29 cellular contexts compared by ENCODE assay signal in the genomic region with DNA sequence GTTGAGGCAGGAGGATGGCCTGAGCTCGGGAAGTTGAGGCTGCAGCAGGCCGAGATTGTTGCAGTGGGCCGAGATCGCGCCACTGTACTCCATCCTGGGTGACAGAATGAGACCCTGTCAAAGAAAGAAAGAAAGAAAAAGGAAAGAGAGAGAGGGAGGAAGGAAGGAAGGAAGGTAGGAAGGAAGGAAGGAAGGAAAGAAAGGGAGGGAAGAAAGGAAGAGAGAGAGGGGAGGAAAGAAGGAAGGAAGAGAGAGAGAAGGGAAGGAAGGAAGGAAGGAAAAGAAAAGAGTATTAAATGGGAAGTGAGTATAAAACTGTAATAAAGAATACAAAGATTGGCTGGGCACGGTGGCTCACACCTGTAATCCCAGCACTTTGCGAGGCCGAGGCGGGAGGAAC.
"Had no signal": no experiment of that assay in that cellular context is flagged by ENCODE, and none has a peak within 500 bp of the region (broad histone marks: within the 10 kb centered on the region; RNA-seq: fewer than 3 reads in every experiment).

No MANE protein-coding gene starts in this region.

- H3K4me1 ChIP-seq: stomach, suprapubic skin, testis, thyroid gland, tibial artery, tibial nerve, transverse colon, upper lobe of left lung, upper lobe of right lung, uterus, vagina had no signal

- H3K4me3 Mint-ChIP-seq: stimulated activated effector memory CD8-positive, alpha-beta T cell treated with anti-CD3 and anti-CD28 coated beads, Interleukin-12 subunit alpha, Interleukin-12 subunit beta, amount 100 ng/mL, for 72 hours; stimulated activated memory B cell treated with anti-CD40 and anti-IgM and Interleukin-4, amounts not matched to agents 10 μg/mL and 1 μg/mL and 100 μg/mL, for 72 hours; stimulated activated naive B cell treated with anti-CD40 and anti-IgM and Interleukin-4, amounts not matched to agents 10 μg/mL and 1 μg/mL and 100 μg/mL, for 72 hours; stimulated activated naive CD8-positive, alpha-beta T cell treated with anti-CD3 and anti-CD28 coated beads, Interleukin-15, amount 100 ng/mL, for 72 hours; stimulated activated naive CD8-positive, alpha-beta T cell treated with anti-CD3 and anti-CD28 coated beads, Interleukin-15, Interleukin-2, amounts not matched to agents 100 ng/mL and 50 ng/mL, for 24 hours; type B pancreatic cell had no signal

- ATAC-seq: stimulated activated effector memory CD8-positive, alpha-beta T cell treated with anti-CD3 and anti-CD28 coated beads, Interleukin-12 subunit alpha, Interleukin-12 subunit beta, amount 100 ng/mL, for 72 hours; stimulated activated memory B cell treated with anti-CD40 and anti-IgM and Interleukin-4, amounts not matched to agents 10 μg/mL and 1 μg/mL and 100 μg/mL, for 72 hours; stimulated activated naive B cell treated with anti-CD40 and anti-IgM and Interleukin-4, amounts not matched to agents 10 μg/mL and 1 μg/mL and 100 μg/mL, for 72 hours; stimulated activated naive CD8-positive, alpha-beta T cell treated with anti-CD3 and anti-CD28 coated beads, Interleukin-15, amount 100 ng/mL, for 72 hours; stimulated activated naive CD8-positive, alpha-beta T cell treated with anti-CD3 and anti-CD28 coated beads, Interleukin-15, Interleukin-2, amounts not matched to agents 100 U/mL and 50 U/mL, for 24 hours; upper lobe of right lung had no signal

- H3K9me3 Mint-ChIP-seq: stimulated activated effector memory CD8-positive, alpha-beta T cell treated with anti-CD3 and anti-CD28 coated beads, Interleukin-12 subunit alpha, Interleukin-12 subunit beta, amount 100 ng/mL, for 72 hours; stimulated activated memory B cell treated with anti-CD40 and anti-IgM and Interleukin-4, amounts not matched to agents 10 μg/mL and 1 μg/mL and 100 μg/mL, for 72 hours; stimulated activated naive B cell treated with anti-CD40 and anti-IgM and Interleukin-4, amounts not matched to agents 10 μg/mL and 1 μg/mL and 100 μg/mL, for 72 hours; stimulated activated naive CD8-positive, alpha-beta T cell treated with anti-CD3 and anti-CD28 coated beads, Interleukin-15, amount 100 ng/mL, for 72 hours; stimulated activated naive CD8-positive, alpha-beta T cell treated with anti-CD3 and anti-CD28 coated beads, Interleukin-15, Interleukin-2, amounts not matched to agents 100 ng/mL and 50 ng/mL, for 24 hours; type B pancreatic cell had no signal

- H3K27ac ChIP-seq: stomach, suprapubic skin, testis, thoracic aorta, thyroid gland, tibial artery, tibial nerve, transverse colon, upper lobe of left lung, upper lobe of right lung, uterus, vagina had no signal

- H3K4me1 Mint-ChIP-seq: stimulated activated effector memory CD8-positive, alpha-beta T cell treated with anti-CD3 and anti-CD28 coated beads, Interleukin-12 subunit alpha, Interleukin-12 subunit beta, amount 100 ng/mL, for 72 hours; stimulated activated memory B cell treated with anti-CD40 and anti-IgM and Interleukin-4, amounts not matched to agents 10 μg/mL and 1 μg/mL and 100 μg/mL, for 72 hours; stimulated activated naive B cell treated with anti-CD40 and anti-IgM and Interleukin-4, amounts not matched to agents 10 μg/mL and 1 μg/mL and 100 μg/mL, for 72 hours; stimulated activated naive CD8-positive, alpha-beta T cell treated with anti-CD3 and anti-CD28 coated beads, Interleukin-15, amount 100 ng/mL, for 72 hours had no signal

- H3K9me3 ChIP-seq: stomach, suprapubic skin, testis, thoracic aorta, thyroid gland, tibial artery, tibial nerve, transverse colon, upper lobe of left lung, upper lobe of right lung, uterus, vagina had no signal

- H3K36me3 Mint-ChIP-seq: stimulated activated effector memory CD8-positive, alpha-beta T cell treated with anti-CD3 and anti-CD28 coated beads, Interleukin-12 subunit alpha, Interleukin-12 subunit beta, amount 100 ng/mL, for 72 hours; stimulated activated memory B cell treated with anti-CD40 and anti-IgM and Interleukin-4, amounts not matched to agents 10 μg/mL and 1 μg/mL and 100 μg/mL, for 72 hours; stimulated activated naive B cell treated with anti-CD40 and anti-IgM and Interleukin-4, amounts not matched to agents 10 μg/mL and 1 μg/mL and 100 μg/mL, for 72 hours; type B pancreatic cell had no signal

- H3K27me3 Mint-ChIP-seq: stimulated activated memory B cell treated with anti-CD40 and anti-IgM and Interleukin-4, amounts not matched to agents 10 μg/mL and 1 μg/mL and 100 μg/mL, for 72 hours; stimulated activated naive CD8-positive, alpha-beta T cell treated with anti-CD3 and anti-CD28 coated beads, Interleukin-15, amount 100 ng/mL, for 72 hours; stimulated activated naive CD8-positive, alpha-beta T cell treated with anti-CD3 and anti-CD28 coated beads, Interleukin-15, Interleukin-2, amounts not matched to agents 100 ng/mL and 50 ng/mL, for 24 hours; type B pancreatic cell had no signal

- FAIRE-seq: urothelium cell line had no signal

- H3K27me3 ChIP-seq: stomach, suprapubic skin, testis, thyroid gland, tibial artery, tibial nerve, transverse colon, upper lobe of left lung, upper lobe of right lung, uterus, vagina had no signal

- H3K27ac Mint-ChIP-seq: stimulated activated effector memory CD8-positive, alpha-beta T cell treated with anti-CD3 and anti-CD28 coated beads, Interleukin-12 subunit alpha, Interleukin-12 subunit beta, amount 100 ng/mL, for 72 hours; stimulated activated memory B cell treated with anti-CD40 and anti-IgM and Interleukin-4, amounts not matched to agents 10 μg/mL and 1 μg/mL and 100 μg/mL, for 72 hours; stimulated activated naive B cell treated with anti-CD40 and anti-IgM and Interleukin-4, amounts not matched to agents 10 μg/mL and 1 μg/mL and 100 μg/mL, for 72 hours; stimulated activated naive CD8-positive, alpha-beta T cell treated with anti-CD3 and anti-CD28 coated beads, Interleukin-15, Interleukin-2, amounts not matched to agents 100 ng/mL and 50 ng/mL, for 24 hours; type B pancreatic cell had no signal

- DNase-seq: stimulated activated CD4-positive, alpha-beta T cell treated with anti-CD3 and anti-CD28 coated beads, Interleukin-2, amount 100 ng/mL, for 48 hours; stimulated activated CD4-positive, alpha-beta T cell treated with anti-CD3 and anti-CD28 coated beads, Interleukin-4, amount 100 ng/mL, for 1 hour; stimulated activated CD4-positive, alpha-beta T cell treated with anti-CD3 and anti-CD28 coated beads, Interleukin-4, amount 100 ng/mL, for 24 hours; stimulated activated CD4-positive, alpha-beta T cell treated with anti-CD3 and anti-CD28 coated beads, Interleukin-4, amount 100 ng/mL, for 4 hours; stimulated activated CD8-positive, alpha-beta memory T cell treated with anti-CD3 and anti-CD28 coated beads, Interleukin-4, amount 100 ng/mL, for 48 hours; stimulated activated naive B cell treated with anti-CD40 and anti-IgM and Interleukin-4, amounts not matched to agents 10 μg/mL and 1 μg/mL and 100 μg/mL, for 72 hours; stimulated activated naive CD4-positive, alpha-beta T cell; stimulated activated naive CD4-positive, alpha-beta T cell treated with Interleukin-2 at 50 U/mL for 16 hours; stimulated activated naive CD8-positive, alpha-beta T cell treated with anti-CD3 and anti-CD28 coated beads, Interleukin-15, amount 100 ng/mL, for 72 hours; stimulated activated naive CD8-positive, alpha-beta T cell treated with anti-CD3 and anti-CD28 coated beads, Interleukin-15, Interleukin-2, amounts not matched to agents 100 U/mL and 50 U/mL, for 24 hours; stomach; substantia nigra; testis; thyroid gland; tibial artery; transverse colon; trophoblast cell; upper lobe of left lung; upper lobe of right lung; uterus had no signal

- H3K4me3 ChIP-seq: stomach, suprapubic skin, testis, thoracic aorta, thyroid gland, tibial artery, tibial nerve, transverse colon, upper lobe of left lung, upper lobe of right lung, uterus, vagina had no signal

- H3K36me3 ChIP-seq: stomach, suprapubic skin, thoracic aorta, thyroid gland, tibial artery, tibial nerve, transverse colon, upper lobe of left lung, upper lobe of right lung, uterus, vagina had no signal
